Comparison of ENCODE assay signal across 30 cellular contexts in genomic region chr17:66340720-66341119, GRCh38. TPM values are rescaled to one million over a fixed set of nuclear protein-coding genes. Genes with fewer than 3 reads are reported as not detected.
DNase-seq lines count a peak whose midpoint lies in the region; ATAC-seq, FAIRE-seq and TF ChIP-seq lines count a peak whose summit lies in the region.
"Had no signal": no experiment of that assay in that cellular context is flagged by ENCODE, and none has a peak within 500 bp of the region (broad histone marks: within the 10 kb centered on the region; RNA-seq: fewer than 3 reads in every experiment).

No MANE protein-coding gene starts in this region.

- POLR2A ChIA-PET in A549 (lab: Yijun Ruan, JAX): no interaction called here
- POLR2A ChIA-PET in naive thymus-derived CD4-positive, alpha-beta T cell (lab: Charles Lee): no interaction called here

- DNase-seq in A549 (ENCODE audit: low read depth in 1 of 2, low spot score in 1 of 2) (no peak), Calu3 (no peak), body of pancreas (peak in 2 of 4 donors; percentile 15 to 31), dorsolateral prefrontal cortex (no peak), SIG-M5 (lab: John Stamatoyannopoulos, UW) (no peak), NCI-H82 (lab: John Stamatoyannopoulos, UW) (no peak)
- DNase-seq in naive thymus-derived CD4-positive, alpha-beta T cell: no peak
- no peak for DNase-seq in stimulated activated CD4-positive, alpha-beta T cell treated with anti-CD3 and anti-CD28 coated beads, Interleukin-12 subunit alpha, Interleukin-12 subunit beta, amount 100 ng/mL, for 4 hours
- DNase-seq: Caco-2; CD4-positive, alpha-beta memory T cell; DMS 273 treated with DMSO at 0.1 percent for 48 hours; DMS79 treated with DMSO at 0.1 percent for 48 hours; GF-D8; HCEC 1CT; KBM-7; MV-4-11; NCI-H1105; NCI-H1436 treated with DMSO at 0.1 percent for 48 hours; NCI-H187 treated with DMSO at 0.1 percent for 48 hours; NCI-H2171 treated with DMSO at 0.1 percent for 48 hours; NCI-H345; NCI-H524 treated with DMSO at 0.1 percent for 48 hours; NCI-H774; NK-92 treated with Interleukin-12 subunit alpha and Interleukin-12 subunit beta, amount 100 ng/mL, for 24 hours; PC-3 had no signal

- H3K36me3 ChIP-seq in body of pancreas (replicated peaks in 1 of 2; ENCODE audit: insufficient read depth in 1 of 2, low read depth in 2 of 2): no peaks in the 10 kb centered on the region
- H3K36me3 ChIP-seq in naive thymus-derived CD4-positive, alpha-beta T cell (ENCODE audit: control insufficient read depth in 2 of 3, insufficient read depth in 3 of 3, low read length in 3 of 3): no peaks in the 10 kb centered on the region
- H3K36me3 ChIP-seq: BLaER1 had no signal

- TF ChIP-seq CTCF in A549 (IDR thresholded peaks at IDR 0.05): no peak
- no peak for TF ChIP-seq CTCF in Calu3 (IDR thresholded peaks at IDR 0.05; ENCODE audit: unreplicated experiment)
- TF ChIP-seq CTCF in body of pancreas (IDR thresholded peaks at IDR 0.05): no peak
- TF ChIP-seq CTCF in dorsolateral prefrontal cortex (IDR thresholded peaks at IDR 0.05 in 54 of 56, conservative IDR thresholded peaks at IDR 0.05 in 2 of 56; ENCODE audit: low read depth in 1 of 56, partially characterized antibody in 56 of 56): no peak

- H3K4me1 ChIP-seq in A549: peaks cover 63% of the 10 kb centered on the region
- peaks cover 49% of the 10 kb centered on the region for H3K4me1 ChIP-seq in body of pancreas
- H3K4me1 ChIP-seq in naive thymus-derived CD4-positive, alpha-beta T cell (ENCODE audit: control insufficient read depth in 2 of 2, insufficient read depth in 2 of 2, low read length in 2 of 2): peaks cover 6 to 78% of the 10 kb centered on the region in 2 donors

- H3K4me3 Mint-ChIP-seq in Calu3 (ENCODE audit: low read depth, unreplicated experiment): peak overlapping the region; percentile 48
- peak overlapping the region in 6 of 10 donors; percentile 37 to 86 (median 76) for H3K4me3 Mint-ChIP-seq in naive thymus-derived CD4-positive, alpha-beta T cell

- CTCF ChIA-PET in A549 (lab: Yijun Ruan, JAX) (interaction anchor here (0.6 to 1.3 kb wide), 2 partner anchors 31 to 86 kb away, joined by 3 to 4 read pairs; no protein-coding TSS in a partner anchor), Calu3 (lab: Charles Lee) (interaction anchor here (1.5 kb wide), 1 partner anchor 36 kb away, joined by 4 read pairs; no protein-coding TSS in a partner anchor)
- CTCF ChIA-PET in naive thymus-derived CD4-positive, alpha-beta T cell (lab: Charles Lee): interaction anchor here (0.6 kb wide), 1 partner anchor 9 kb away, joined by 3 read pairs; no protein-coding TSS in a partner anchor

- no peak for TF ChIP-seq EP300 in A549 (IDR thresholded peaks at IDR 0.05)

- H3K27me3 ChIP-seq in body of pancreas (no peaks in the 10 kb centered on the region), dorsolateral prefrontal cortex (no peaks in the 10 kb centered on the region)
- no peaks in the 10 kb centered on the region for H3K27me3 ChIP-seq in naive thymus-derived CD4-positive, alpha-beta T cell (ENCODE audit: control insufficient read depth in 2 of 2, insufficient read depth in 2 of 2, low read length in 2 of 2)
- H3K27me3 ChIP-seq: BLaER1 had no signal

- intact Hi-C loops in Calu3 (cut with micrococcal nuclease; ENCODE audit: unreplicated experiment): loop anchor here (2.0 kb wide), 1 partner anchor 36 kb away; no protein-coding TSS in a partner anchor
- intact Hi-C loops in body of pancreas (cut with DNase I): no loop called here
- intact Hi-C loops in naive thymus-derived CD4-positive, alpha-beta T cell (cut with micrococcal nuclease): no loop called here
- intact Hi-C loops in dorsolateral prefrontal cortex (cut with DNase I): no loop called here

- 92% methylated on average over 2 of the region's 2 CpGs for WGBS in A549 (ENCODE audit: missing lambda C conversion rate)
- 12 to 15% methylated on average over 2 of the region's 2 CpGs for WGBS in body of pancreas, 2 donors

- peak overlapping the region; percentile 56; the same call in 2 of the 3 replicates for H3K4me2 ChIP-seq in A549
- H3K4me2 ChIP-seq: BLaER1 had no signal

- H3K27ac ChIP-seq in A549: peak overlapping the region; percentile 4 to 45; a peak in 3 of 6 replicates
- peak overlapping the region in 3 of 4 donors; percentile 41 to 76 (median 61) for H3K27ac ChIP-seq in body of pancreas
- H3K27ac ChIP-seq in naive thymus-derived CD4-positive, alpha-beta T cell (ENCODE audit: low read depth, low read length): no peak overlapping the region
- no peak overlapping the region for H3K27ac ChIP-seq in dorsolateral prefrontal cortex
- H3K27ac ChIP-seq: BLaER1 had no signal

- H3K27ac Mint-ChIP-seq in Calu3 (ENCODE audit: unreplicated experiment): peak overlapping the region; percentile 33
- peak overlapping the region in 8 of 9 donors; percentile 14 to 90 (median 69) for H3K27ac Mint-ChIP-seq in naive thymus-derived CD4-positive, alpha-beta T cell

- H3K9me3 ChIP-seq in A549 (no peaks in the 10 kb centered on the region), body of pancreas (no peaks in the 10 kb centered on the region)
- H3K9me3 ChIP-seq in naive thymus-derived CD4-positive, alpha-beta T cell (ENCODE audit: control insufficient read depth in 2 of 3, low read length in 3 of 3): no peaks in the 10 kb centered on the region
- H3K9me3 ChIP-seq: BLaER1, Caco-2 had no signal

- H3K36me3 Mint-ChIP-seq in Calu3 (ENCODE audit: insufficient read depth, unreplicated experiment): peaks cover 35% of the 10 kb centered on the region
- H3K36me3 Mint-ChIP-seq in naive thymus-derived CD4-positive, alpha-beta T cell: peaks cover 0 to 29% (median 13%) of the 10 kb centered on the region in 5 donors

- no peaks in the 10 kb centered on the region for H3K27me3 Mint-ChIP-seq in Calu3 (ENCODE audit: unreplicated experiment)
- H3K27me3 Mint-ChIP-seq in naive thymus-derived CD4-positive, alpha-beta T cell: no peaks in the 10 kb centered on the region
- H3K27me3 Mint-ChIP-seq: CD4-positive, alpha-beta memory T cell had no signal

- no peak for FAIRE-seq in A549 (lab: Jason Lieb, UNC)
- FAIRE-seq: GM12891, H1, HTR-8/SVneo had no signal

- TF ChIP-seq RAD21 in A549 (conservative IDR thresholded peaks at IDR 0.05 in 1 of 2, IDR thresholded peaks at IDR 0.05 in 1 of 2): no peak

- H3K4me3 ChIP-seq in A549 (no peak overlapping the region), body of pancreas (no peak overlapping the region), dorsolateral prefrontal cortex (no peak overlapping the region)
- H3K4me3 ChIP-seq in naive thymus-derived CD4-positive, alpha-beta T cell (ENCODE audit: low read length): no peak overlapping the region
- H3K4me3 ChIP-seq: BLaER1 had no signal

- no peaks in the 10 kb centered on the region for H3K9me3 Mint-ChIP-seq in Calu3 (ENCODE audit: low read depth, unreplicated experiment)
- H3K9me3 Mint-ChIP-seq in naive thymus-derived CD4-positive, alpha-beta T cell: peaks cover 0 to 6% (median 0%) of the 10 kb centered on the region in 11 donors
- H3K9me3 Mint-ChIP-seq: CD4-positive, alpha-beta memory T cell had no signal

- ATAC-seq in A549 (no peak), body of pancreas (no peak)
- ATAC-seq in naive thymus-derived CD4-positive, alpha-beta T cell: no peak
- ATAC-seq: PC-3, Right ventricle myocardium inferior had no signal

- no peak for TF ChIP-seq POLR2A in A549 (IDR thresholded peaks at IDR 0.05; ENCODE audit: low read length)
- TF ChIP-seq POLR2A in body of pancreas (IDR thresholded peaks at IDR 0.05): no peak

- peaks cover 76% of the 10 kb centered on the region for H3K4me1 Mint-ChIP-seq in Calu3 (ENCODE audit: low read depth, unreplicated experiment)
- peaks cover 39 to 96% (median 87%) of the 10 kb centered on the region in 7 donors for H3K4me1 Mint-ChIP-seq in naive thymus-derived CD4-positive, alpha-beta T cell

- no TSS peak for BruUV-seq in Calu3 (replicated peaks; lab: Mats Ljungman, UMichigan)

TF ChIP-seq in A549, 52 proteins besides CTCF, POLR2A, EP300 and RAD21 (continues in another document):
- no peak for TF ChIP-seq NPAS2 (CRISPR knock-in tag; IDR thresholded peaks at IDR 0.05; ENCODE audit: borderline replicate concordance)
- TF ChIP-seq ZNF302 (CRISPR knock-in tag; IDR thresholded peaks at IDR 0.05): no peak
- TF ChIP-seq CBX8 (IDR thresholded peaks at IDR 0.05): no peak
- TF ChIP-seq ZC3H11A (IDR thresholded peaks at IDR 0.05): no peak
- TF ChIP-seq ESRRA (IDR thresholded peaks at IDR 0.05; ENCODE audit: borderline replicate concordance, low read length): no peak
- no peak for TF ChIP-seq ZSCAN20 (CRISPR knock-in tag; IDR thresholded peaks at IDR 0.05)
- no peak for TF ChIP-seq RARB (CRISPR knock-in tag; IDR thresholded peaks at IDR 0.05)
- TF ChIP-seq CHD2 (IDR thresholded peaks at IDR 0.05; ENCODE audit: low read length, partially characterized antibody): no peak
- no peak for TF ChIP-seq CBX2 (IDR thresholded peaks at IDR 0.05; ENCODE audit: borderline replicate concordance, low read depth)
- no peak for TF ChIP-seq HDAC2 (IDR thresholded peaks at IDR 0.05)
- TF ChIP-seq HEYL (CRISPR knock-in tag; IDR thresholded peaks at IDR 0.05): no peak
- TF ChIP-seq HOXA7 (CRISPR knock-in tag; IDR thresholded peaks at IDR 0.05): no peak
- no peak for TF ChIP-seq SMC3 (IDR thresholded peaks at IDR 0.05)
- TF ChIP-seq RNF2 (IDR thresholded peaks at IDR 0.05; ENCODE audit: borderline replicate concordance, low read depth): no peak
- TF ChIP-seq EHMT2 (IDR thresholded peaks at IDR 0.05; ENCODE audit: low read depth): no peak

RNA-seq across cellular contexts. Expression of gene PRKCA, which starts 38.3 kb away (rescaled TPM):
- 65.0 and 79.7 TPM in 2 replicates for polyA plus RNA-seq in A549 (2011; rRNA removed)
- polyA plus RNA-seq in A549 (2012; cell fraction: cytosol; rRNA removed): 22.5 and 28.8 TPM in 2 replicates
- 33.6 and 40.4 TPM in 2 replicates for polyA plus RNA-seq in A549 (2012; cell fraction: nucleus; rRNA removed)
- polyA plus RNA-seq in A549 (2017; fragmentation: RNase III; extraction: RNeasy Plus Mini Kit Qiagen cat#74134 plus additional on column Dnase treatment): 28.1 to 28.8 TPM (median 28.1 TPM) in 3 replicates
- 66.8 and 80.3 TPM in 2 replicates for polyA minus RNA-seq in A549 (2011; rRNA and poly(A)+ RNA removed)
- total RNA-seq in Calu3 (2022): 126 TPM in 2 replicates
- 1 to 10 TPM; 6.5 to 6.6 TPM for total RNA-seq in body of pancreas
- total RNA-seq in naive thymus-derived CD4-positive, alpha-beta T cell: 100 to 1,000 TPM in 4 of 5 experiments, 10 to 100 TPM in 1; 94.1 to 186 (median 154) TPM
- polyA plus RNA-seq in naive thymus-derived CD4-positive, alpha-beta T cell: 1 to 10 TPM; 4.1 to 4.9 TPM
- 100 to 1,000 TPM in 119 of 120 experiments, 10 to 100 TPM in 1; 90.6 to 208 (median 152) TPM for total RNA-seq in dorsolateral prefrontal cortex

Comparison
In these comparisons a context has a peak if more than half of its experiments do, and no peak if none do; other contexts are left out.
1. H3K27ac ChIP-seq: peak in A549 (2 of 2) and body of pancreas (3 of 4); none in naive thymus-derived CD4-positive, alpha-beta T cell (single experiment) and dorsolateral prefrontal cortex (0 of 59).
2. RNA of gene PRKCA, which starts 38.3 kb away (total RNA-seq): 94.1 to 186 TPM in naive thymus-derived CD4-positive, alpha-beta T cell, 90.6 to 208 TPM in dorsolateral prefrontal cortex and 126 TPM in Calu3; 6.5 to 6.6 TPM in body of pancreas; every median in the first group is over 10 times any median in the second.